1 cellular context compared by ENCODE assay signal in genomic region chr14:64338616-64339316, GRCh38.
TF ChIP-seq lines count a peak whose summit lies in the region.

No MANE protein-coding gene starts in this region.

TF ChIP-seq in HepG2, 621 proteins besides CTCF, POLR2A, EP300 and RAD21 (continued from another document and continues in another):
- no peak for TF ChIP-seq SOX6 (IDR thresholded peaks at IDR 0.05)
- peak; percentile 40 for TF ChIP-seq SOX6 (CRISPR knock-in tag; IDR thresholded peaks at IDR 0.05)
- no peak for TF ChIP-seq PCBP1 (IDR thresholded peaks at IDR 0.05; ENCODE audit: borderline replicate concordance, low read depth, low read length)
- no peak for TF ChIP-seq ZNF282 (IDR thresholded peaks at IDR 0.05; ENCODE audit: partially characterized antibody)
- TF ChIP-seq PITX1 (CRISPR knock-in tag; IDR thresholded peaks at IDR 0.05): peak; percentile 48
- no peak for TF ChIP-seq ZNF367 (CRISPR knock-in tag; IDR thresholded peaks at IDR 0.05; ENCODE audit: borderline replicate concordance)
- no peak for TF ChIP-seq MAFF (IDR thresholded peaks at IDR 0.05; ENCODE audit: low read depth, low read length)
- TF ChIP-seq ZNF225 (CRISPR knock-in tag; IDR thresholded peaks at IDR 0.05): peak; percentile 64; the same call in 1 of the 2 replicates
- 0 out of 2 replicates have a peak, but pooled peaks have one; percentile 42 for TF ChIP-seq HOXA7 (CRISPR knock-in tag; IDR thresholded peaks at IDR 0.05)
- TF ChIP-seq NFIC (IDR thresholded peaks at IDR 0.05; ENCODE audit: low read length): no peak
- 0 out of 2 replicates have a peak, but pooled peaks have one; percentile 27 for TF ChIP-seq NCOA2 (CRISPR knock-in tag; IDR thresholded peaks at IDR 0.05)
- TF ChIP-seq ZNF776 (CRISPR knock-in tag; IDR thresholded peaks at IDR 0.05): peak; percentile 60; the same call in 1 of the 2 replicates
- TF ChIP-seq SP4 (CRISPR knock-in tag; IDR thresholded peaks at IDR 0.05): peak; percentile 37; the same call in 1 of the 2 replicates
- peak; percentile 79; the same call in 1 of the 2 replicates for TF ChIP-seq FLYWCH1 (CRISPR knock-in tag; IDR thresholded peaks at IDR 0.05)
- peak; percentile 17; the same call in 1 of the 2 replicates for TF ChIP-seq ELF3 (CRISPR knock-in tag; IDR thresholded peaks at IDR 0.05)
- TF ChIP-seq, protein P1, sequence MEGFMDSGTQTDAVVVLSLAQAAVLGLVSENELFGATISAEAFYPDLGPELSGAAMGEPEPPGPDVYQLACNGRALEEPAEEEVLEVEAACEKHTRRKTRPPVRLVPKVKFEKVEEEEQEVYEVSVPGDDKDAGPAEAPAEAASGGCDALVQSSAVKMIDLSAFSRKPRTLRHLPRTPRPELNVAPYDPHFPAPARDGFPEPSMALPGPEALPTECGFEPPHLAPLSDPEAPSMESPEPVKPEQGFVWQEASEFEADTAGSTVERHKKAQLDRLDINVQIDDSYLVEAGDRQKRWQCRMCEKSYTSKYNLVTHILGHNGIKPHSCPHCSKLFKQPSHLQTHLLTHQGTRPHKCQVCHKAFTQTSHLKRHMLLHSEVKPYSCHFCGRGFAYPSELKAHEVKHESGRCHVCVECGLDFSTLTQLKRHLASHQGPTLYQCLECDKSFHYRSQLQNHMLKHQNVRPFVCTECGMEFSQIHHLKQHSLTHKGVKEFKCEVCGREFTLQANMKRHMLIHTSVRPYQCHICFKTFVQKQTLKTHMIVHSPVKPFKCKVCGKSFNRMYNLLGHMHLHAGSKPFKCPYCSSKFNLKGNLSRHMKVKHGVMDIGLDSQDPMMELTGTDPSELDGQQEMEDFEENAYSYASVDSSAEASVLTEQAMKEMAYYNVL (CRISPR knock-in tag; IDR thresholded peaks at IDR 0.05; ENCODE audit: borderline replicate concordance): 0 out of 2 replicates have a peak, but pooled peaks have one; percentile 60
- peak; percentile 69 for TF ChIP-seq KAT8 (CRISPR knock-in tag; IDR thresholded peaks at IDR 0.05)
- TF ChIP-seq ZNF207 (IDR thresholded peaks at IDR 0.05; ENCODE audit: borderline replicate concordance): no peak
- peak; percentile 44; the same call in 1 of the 2 replicates for TF ChIP-seq NFKB2 (CRISPR knock-in tag; IDR thresholded peaks at IDR 0.05; ENCODE audit: borderline replicate concordance)
- 0 out of 2 replicates have a peak, but pooled peaks have one; percentile 32 for TF ChIP-seq ZNF318 (CRISPR knock-in tag; IDR thresholded peaks at IDR 0.05)
- 0 out of 2 replicates have a peak, but pooled peaks have one; percentile 61 for TF ChIP-seq PRMT3 (CRISPR knock-in tag; IDR thresholded peaks at IDR 0.05; ENCODE audit: borderline replicate concordance, low read depth)
- TF ChIP-seq PRDM15 (CRISPR knock-in tag; IDR thresholded peaks at IDR 0.05): peak; percentile 77; the same call in 1 of the 2 replicates
- TF ChIP-seq CREM (IDR thresholded peaks at IDR 0.05): peak; percentile 60; the same call in 1 of the 2 replicates
- no peak for TF ChIP-seq CREM (CRISPR knock-in tag; IDR thresholded peaks at IDR 0.05)
- no peak for TF ChIP-seq NONO (IDR thresholded peaks at IDR 0.05)
- TF ChIP-seq NONO (CRISPR knock-in tag; conservative IDR thresholded peaks at IDR 0.05): 0 out of 2 replicates have a peak, but pooled peaks have one; percentile 47
- TF ChIP-seq MED8 (CRISPR knock-in tag; IDR thresholded peaks at IDR 0.05; ENCODE audit: insufficient replicate concordance): peak; percentile 58
- TF ChIP-seq, protein P2, sequence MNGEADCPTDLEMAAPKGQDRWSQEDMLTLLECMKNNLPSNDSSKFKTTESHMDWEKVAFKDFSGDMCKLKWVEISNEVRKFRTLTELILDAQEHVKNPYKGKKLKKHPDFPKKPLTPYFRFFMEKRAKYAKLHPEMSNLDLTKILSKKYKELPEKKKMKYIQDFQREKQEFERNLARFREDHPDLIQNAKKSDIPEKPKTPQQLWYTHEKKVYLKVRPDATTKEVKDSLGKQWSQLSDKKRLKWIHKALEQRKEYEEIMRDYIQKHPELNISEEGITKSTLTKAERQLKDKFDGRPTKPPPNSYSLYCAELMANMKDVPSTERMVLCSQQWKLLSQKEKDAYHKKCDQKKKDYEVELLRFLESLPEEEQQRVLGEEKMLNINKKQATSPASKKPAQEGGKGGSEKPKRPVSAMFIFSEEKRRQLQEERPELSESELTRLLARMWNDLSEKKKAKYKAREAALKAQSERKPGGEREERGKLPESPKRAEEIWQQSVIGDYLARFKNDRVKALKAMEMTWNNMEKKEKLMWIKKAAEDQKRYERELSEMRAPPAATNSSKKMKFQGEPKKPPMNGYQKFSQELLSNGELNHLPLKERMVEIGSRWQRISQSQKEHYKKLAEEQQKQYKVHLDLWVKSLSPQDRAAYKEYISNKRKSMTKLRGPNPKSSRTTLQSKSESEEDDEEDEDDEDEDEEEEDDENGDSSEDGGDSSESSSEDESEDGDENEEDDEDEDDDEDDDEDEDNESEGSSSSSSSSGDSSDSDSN (CRISPR knock-in tag; IDR thresholded peaks at IDR 0.05): peak; percentile 48
- peak; percentile 72; the same call in 1 of the 2 replicates for TF ChIP-seq HMGXB3 (CRISPR knock-in tag; IDR thresholded peaks at IDR 0.05; ENCODE audit: borderline replicate concordance)
- TF ChIP-seq ATF7-NPFF (CRISPR knock-in tag; IDR thresholded peaks at IDR 0.05; ENCODE audit: low read depth): peak; percentile 68
- peak; percentile 60; the same call in 1 of the 2 replicates for TF ChIP-seq NAIF1 (CRISPR knock-in tag; IDR thresholded peaks at IDR 0.05; ENCODE audit: borderline replicate concordance)
- peak; percentile 44; the same call in 1 of the 2 replicates for TF ChIP-seq ZFP90 (CRISPR knock-in tag; IDR thresholded peaks at IDR 0.05; ENCODE audit: borderline replicate concordance)
- peak; percentile 67; the same call in 1 of the 2 replicates for TF ChIP-seq GMEB1 (CRISPR knock-in tag; IDR thresholded peaks at IDR 0.05; ENCODE audit: borderline replicate concordance)
- peak; percentile 60; the same call in 1 of the 2 replicates for TF ChIP-seq ZNF333 (CRISPR knock-in tag; IDR thresholded peaks at IDR 0.05; ENCODE audit: borderline replicate concordance)
- TF ChIP-seq PHF20 (CRISPR knock-in tag; IDR thresholded peaks at IDR 0.05): peak; percentile 78
